ENCODE assay signal across 12 cellular contexts in genomic region chr1:3455630-3456448, GRCh38. TPM values are rescaled to one million over a fixed set of nuclear protein-coding genes. Genes with fewer than 3 reads are reported as not detected.
DNase-seq lines count a peak whose midpoint lies in the region; ATAC-seq and TF ChIP-seq lines count a peak whose summit lies in the region.
"Had no signal": no experiment of that assay in that cellular context is flagged by ENCODE, and none has a peak within 500 bp of the region (broad histone marks: within the 10 kb centered on the region; RNA-seq: fewer than 3 reads in every experiment).

No MANE protein-coding gene starts in this region.

- no peak for TF ChIP-seq EP300 in stomach (IDR thresholded peaks at IDR 0.05)

- intact Hi-C loops in activated naive CD4-positive, alpha-beta T cell treated with anti-CD3 and anti-CD28 coated beads for 36 hours (cut with micrococcal nuclease), result no loop called here
- intact Hi-C loops in activated B cell treated with CpG ODN at 0.5 μM for 24 hours (cut with micrococcal nuclease) (no loop called here), left colon (cut with DNase I, micrococcal nuclease) (no loop called here), stomach (cut with DNase I; ENCODE audit: low total_unique reads) (no loop called here)

- peaks cover 4 to 60% (median 33%) of the 10 kb centered on the region in 3 donors for H3K27me3 ChIP-seq in stomach
- H3K27me3 ChIP-seq: pancreas had no signal

- WGBS in stomach, 5 donors, result 74 to 82% (median 81%) methylated on average over 10 to 18 of the region's 18 CpGs

- H3K4me3 ChIP-seq in stomach, result peak overlapping the region in 3 of 4 donors; percentile 52 to 72 (median 62)
- no peak overlapping the region for H3K4me3 ChIP-seq in coronary artery

- H3K36me3 ChIP-seq in stomach, result no peaks in the 10 kb centered on the region
- H3K36me3 ChIP-seq: pancreas had no signal

- H3K27ac ChIP-seq in stomach (peak overlapping the region; percentile 88 to 96 (median 92)), coronary artery (no peak overlapping the region)

- no peak overlapping the region for H3K27ac Mint-ChIP-seq in activated naive CD4-positive, alpha-beta T cell treated with anti-CD3 and anti-CD28 coated beads for 36 hours
- no peak overlapping the region for H3K27ac Mint-ChIP-seq in activated B cell treated with CpG ODN at 0.5 μM for 24 hours

- peak overlapping the region; percentile 45 for H3K4me3 Mint-ChIP-seq in activated naive CD4-positive, alpha-beta T cell treated with anti-CD3 and anti-CD28 coated beads for 36 hours
- H3K4me3 Mint-ChIP-seq in activated B cell treated with CpG ODN at 0.5 μM for 24 hours, result peak overlapping the region; percentile 50

- H3K4me1 ChIP-seq in stomach, result peaks cover 61 to 79% (median 76%) of the 10 kb centered on the region in 4 donors

- no peaks in the 10 kb centered on the region for H3K9me3 ChIP-seq in stomach
- H3K9me3 ChIP-seq: pancreas had no signal

- no peak for DNase-seq in activated naive CD4-positive, alpha-beta T cell treated with anti-CD3 and anti-CD28 coated beads for 36 hours
- no peak for DNase-seq in activated naive CD4-positive, alpha-beta T cell (lab: John Stamatoyannopoulos, UW)
- no peak for DNase-seq in activated B cell treated with CpG ODN at 0.5 μM for 24 hours
- DNase-seq in left colon, result peak; percentile 23 to 31
- no peak for DNase-seq in stomach
- no peak for DNase-seq in activated CD4-positive, CD25-positive, alpha-beta regulatory T cell treated with anti-CD3 and anti-CD28 coated beads, Interleukin-2, amount 50 U/mL, for 72 hours
- no peak for DNase-seq in coronary artery (ENCODE audit: low spot score)
- DNase-seq in RKO (ENCODE audit: low spot score), result no peak
- DNase-seq: NCI-H146; NK-92 treated with Interleukin-12 subunit alpha and Interleukin-12 subunit beta, amount 100 ng/mL, for 24 hours; stimulated activated CD4-positive, alpha-beta T cell treated with anti-CD3 and anti-CD28 coated beads, Interleukin-2, amount 100 ng/mL, for 48 hours had no signal

- peaks cover 3% of the 10 kb centered on the region for H3K27me3 Mint-ChIP-seq in activated naive CD4-positive, alpha-beta T cell treated with anti-CD3 and anti-CD28 coated beads for 36 hours (ENCODE audit: low read depth)
- peaks cover 6% of the 10 kb centered on the region for H3K27me3 Mint-ChIP-seq in activated B cell treated with CpG ODN at 0.5 μM for 24 hours

- CTCF ChIA-PET in activated naive CD4-positive, alpha-beta T cell treated with anti-CD3 and anti-CD28 coated beads for 36 hours (lab: Charles Lee), result no interaction called here
- CTCF ChIA-PET in activated B cell treated with CpG ODN at 0.5 μM for 24 hours (lab: Charles Lee), result no interaction called here

- TF ChIP-seq CTCF in activated B cell treated with CpG ODN at 0.5 μM for 24 hours (IDR thresholded peaks at IDR 0.05) (no peak), stomach (IDR thresholded peaks at IDR 0.05) (no peak), coronary artery (IDR thresholded peaks at IDR 0.05) (no peak)

- ATAC-seq in activated B cell treated with CpG ODN at 0.5 μM for 24 hours (ENCODE audit: low read depth), result no peak
- no peak for ATAC-seq in left colon

- no peaks in the 10 kb centered on the region for H3K36me3 Mint-ChIP-seq in activated naive CD4-positive, alpha-beta T cell treated with anti-CD3 and anti-CD28 coated beads for 36 hours (ENCODE audit: low read depth)
- no peaks in the 10 kb centered on the region for H3K36me3 Mint-ChIP-seq in activated B cell treated with CpG ODN at 0.5 μM for 24 hours (ENCODE audit: low read depth)

- H3K9me3 Mint-ChIP-seq in activated naive CD4-positive, alpha-beta T cell treated with anti-CD3 and anti-CD28 coated beads for 36 hours, result no peaks in the 10 kb centered on the region
- no peaks in the 10 kb centered on the region for H3K9me3 Mint-ChIP-seq in activated B cell treated with CpG ODN at 0.5 μM for 24 hours

- peaks cover 2% of the 10 kb centered on the region for H3K4me1 Mint-ChIP-seq in activated naive CD4-positive, alpha-beta T cell treated with anti-CD3 and anti-CD28 coated beads for 36 hours (ENCODE audit: low read depth)
- peaks cover 2% of the 10 kb centered on the region for H3K4me1 Mint-ChIP-seq in activated B cell treated with CpG ODN at 0.5 μM for 24 hours

- POLR2A ChIA-PET in activated B cell treated with CpG ODN at 0.5 μM for 24 hours (lab: Charles Lee), result no interaction called here

- TF ChIP-seq POLR2A in stomach (IDR thresholded peaks at IDR 0.05), result no peak

RNA-seq across cellular contexts. Expression of gene ARHGEF16, which starts 1.4 kb away (rescaled TPM):
- total RNA-seq in activated naive CD4-positive, alpha-beta T cell treated with anti-CD3 and anti-CD28 coated beads for 36 hours, result under 1 TPM; 0.17 TPM
- total RNA-seq in activated B cell treated with CpG ODN at 0.5 μM for 24 hours (not detected in 2 replicates), left colon (100 to 1,000 TPM in 1 of 2 donors, 10 to 100 TPM in 1; 92.4 to 113 TPM), stomach (100 to 1,000 TPM in 2 of 5 donors, 10 to 100 TPM in 3; 16.9 to 149 (median 51.0) TPM)
- 10 to 100 TPM; 14.6 to 28.4 (median 23.1) TPM for polyA plus RNA-seq in stomach

Comparison
In these comparisons a context has a peak if more than half of its experiments do, and no peak if none do; other contexts are left out.
1. DNase-seq: peak in left colon (2 of 2); none in activated naive CD4-positive, alpha-beta T cell treated with anti-CD3 and anti-CD28 coated beads for 36 hours (single experiment), activated naive CD4-positive, alpha-beta T cell (0 of 4), activated B cell treated with CpG ODN at 0.5 μM for 24 hours (single experiment), stomach (single experiment), activated CD4-positive, CD25-positive, alpha-beta regulatory T cell treated with anti-CD3 and anti-CD28 coated beads, Interleukin-2, amount 50 U/mL, for 72 hours (single experiment), coronary artery (single experiment) and RKO (single experiment).
2. H3K27ac ChIP-seq: peak in stomach (5 of 5); none in coronary artery (0 of 2).
3. RNA of gene ARHGEF16, which starts 1.4 kb away (total RNA-seq): 92.4 to 113 TPM in left colon and 16.9 to 149 TPM in stomach; 0.17 TPM in activated naive CD4-positive, alpha-beta T cell treated with anti-CD3 and anti-CD28 coated beads for 36 hours and not detected in activated B cell treated with CpG ODN at 0.5 μM for 24 hours; every median in the first group is over 10 times any median in the second.